ENCODE assay signal across 16 cellular contexts in the genomic region with DNA sequence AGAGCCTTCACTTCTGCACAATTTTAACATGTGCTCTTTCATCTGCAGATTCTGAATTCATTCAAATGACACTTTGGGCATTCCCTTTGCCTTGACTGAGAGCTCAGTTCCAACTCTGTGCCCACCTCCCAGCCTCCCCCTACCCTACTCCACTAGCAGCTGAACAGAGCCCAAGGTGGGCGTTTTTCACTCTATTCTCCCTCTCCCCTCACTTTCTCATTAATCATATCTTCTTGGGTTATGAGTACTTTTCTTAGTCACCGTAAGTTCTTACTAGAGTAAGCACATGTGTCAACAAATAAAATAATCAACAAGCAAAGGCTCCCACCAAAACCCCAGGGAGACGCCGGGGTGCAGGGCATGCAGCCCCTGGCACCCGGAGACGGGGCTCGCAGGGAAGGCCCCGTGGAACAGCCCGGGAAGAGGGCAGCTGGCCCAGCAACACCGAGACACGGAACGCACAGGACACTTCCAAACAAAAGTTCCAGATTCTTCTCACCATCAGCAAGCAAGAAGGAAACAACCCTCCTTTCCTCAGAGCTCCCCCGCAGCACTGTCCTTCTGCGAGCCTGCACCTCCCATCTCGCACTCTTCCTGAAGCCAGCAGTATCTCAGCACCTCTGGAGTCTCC. TPM values are rescaled to one million over a fixed set of nuclear protein-coding genes. Genes with fewer than 3 reads are reported as not detected.
A peak's percentile ranks its signal among the peaks of the same experiment; 100 is the strongest.
DNase-seq lines count a peak whose midpoint lies in the region; ATAC-seq, FAIRE-seq and TF ChIP-seq lines count a peak whose summit lies in the region.
"Had no signal": no experiment of that assay in that cellular context is flagged by ENCODE, and none has a peak within 500 bp of the region (broad histone marks: within the 10 kb centered on the region; RNA-seq: fewer than 3 reads in every experiment).

No MANE protein-coding gene starts in this region.

- CTCF ChIA-PET in Calu3 (lab: Charles Lee) (no interaction called here), activated B cell treated with CpG ODN at 0.5 μM for 24 hours (lab: Charles Lee) (no interaction called here)

- H3K27ac Mint-ChIP-seq in Calu3 (ENCODE audit: unreplicated experiment), result peak overlapping the region; percentile 66
- peak overlapping the region; percentile 83 for H3K27ac Mint-ChIP-seq in activated B cell treated with CpG ODN at 0.5 μM for 24 hours

- H3K9me3 ChIP-seq in BLaER1 (peaks cover 18% of the 10 kb centered on the region), iPS-20b (ENCODE audit: insufficient read depth, low read depth, low read length) (no peaks in the 10 kb centered on the region)
- H3K9me3 ChIP-seq: stomach had no signal

- H3K27me3 Mint-ChIP-seq in Calu3 (ENCODE audit: unreplicated experiment), result no peaks in the 10 kb centered on the region
- no peaks in the 10 kb centered on the region for H3K27me3 Mint-ChIP-seq in activated B cell treated with CpG ODN at 0.5 μM for 24 hours

- peaks cover 89% of the 10 kb centered on the region for H4K20me1 ChIP-seq in BLaER1

- TF ChIP-seq POLR2A in GM12891 (IDR thresholded peaks at IDR 0.05; ENCODE audit: low read depth, low read length), result no peak

- peaks cover 68% of the 10 kb centered on the region for H3K4me1 Mint-ChIP-seq in Calu3 (ENCODE audit: low read depth, unreplicated experiment)
- H3K4me1 Mint-ChIP-seq in activated B cell treated with CpG ODN at 0.5 μM for 24 hours, result peaks cover 42% of the 10 kb centered on the region

- H3K36me3 ChIP-seq in BLaER1 (peaks cover 23% of the 10 kb centered on the region; the same call in 1 of the 2 replicates), iPS-20b (ENCODE audit: insufficient read depth, low read depth, low read length) (no peaks in the 10 kb centered on the region)
- H3K36me3 ChIP-seq: cardiac muscle cell, SJCRH30, stomach had no signal

- no peak for TF ChIP-seq CTCF in Calu3 (IDR thresholded peaks at IDR 0.05; ENCODE audit: unreplicated experiment)
- no peak for TF ChIP-seq CTCF in activated B cell treated with CpG ODN at 0.5 μM for 24 hours (IDR thresholded peaks at IDR 0.05)

- DNase-seq in Calu3 (no peak), activated B cell treated with CpG ODN at 0.5 μM for 24 hours (no peak), GM12891 (ENCODE audit: insufficient read length, low spot score) (no peak), T-helper 9 cell (no peak), GM19239 (ENCODE audit: insufficient read length, low spot score) (no peak)
- DNase-seq: GOT3; left cardiac atrium; NCI-H2081; NK-92 treated with Interleukin-12 subunit alpha and Interleukin-12 subunit beta, amount 100 ng/mL, for 24 hours; retina; SJCRH30; stomach had no signal

- no peak overlapping the region for H3K4me3 ChIP-seq in BLaER1
- no peak overlapping the region for H3K4me3 ChIP-seq in iPS-20b (ENCODE audit: low read length)
- H3K4me3 ChIP-seq: cardiac muscle cell, SJCRH30, stomach had no signal

- H3K27me3 ChIP-seq in BLaER1, result no peaks in the 10 kb centered on the region
- H3K27me3 ChIP-seq in iPS-20b (ENCODE audit: insufficient read depth, low read length), result no peaks in the 10 kb centered on the region
- H3K27me3 ChIP-seq: cardiac muscle cell, SJCRH30, stomach had no signal

- no TSS peak for BruUV-seq in Calu3 (replicated peaks; lab: Mats Ljungman, UMichigan)

- H3K36me3 Mint-ChIP-seq in Calu3 (ENCODE audit: insufficient read depth, unreplicated experiment) (peaks cover 12% of the 10 kb centered on the region), activated B cell treated with CpG ODN at 0.5 μM for 24 hours (ENCODE audit: low read depth) (no peaks in the 10 kb centered on the region)

- no peak overlapping the region for H3K4me2 ChIP-seq in BLaER1

- no peak for FAIRE-seq in GM12891 (lab: Jason Lieb, UNC)
- no peak for FAIRE-seq in GM19239 (lab: Jason Lieb, UNC)

- H3K9me3 Mint-ChIP-seq in Calu3 (ENCODE audit: low read depth, unreplicated experiment), result no peaks in the 10 kb centered on the region
- H3K9me3 Mint-ChIP-seq in activated B cell treated with CpG ODN at 0.5 μM for 24 hours, result no peaks in the 10 kb centered on the region

- H3K9ac ChIP-seq in BLaER1 (peak overlapping the region; percentile 3; the same call in 1 of the 2 replicates), iPS-20b (ENCODE audit: low read depth, low read length) (0 out of 2 replicates have a peak overlapping the region, but pooled peaks have one; percentile 10)

- intact Hi-C loops in Calu3 (cut with micrococcal nuclease; ENCODE audit: unreplicated experiment) (no loop called here), activated B cell treated with CpG ODN at 0.5 μM for 24 hours (cut with micrococcal nuclease) (no loop called here)

- peaks cover 62% of the 10 kb centered on the region for H3K4me1 ChIP-seq in BLaER1
- H3K4me1 ChIP-seq in iPS-20b (ENCODE audit: insufficient read depth, low read length), result peaks cover 16% of the 10 kb centered on the region; the same call in 1 of the 2 replicates
- H3K4me1 ChIP-seq: SJCRH30 had no signal

- POLR2A ChIA-PET in activated B cell treated with CpG ODN at 0.5 μM for 24 hours (lab: Charles Lee), result no interaction called here

- H3K27ac ChIP-seq in BLaER1 (no peak overlapping the region), iPS-20b (ENCODE audit: low read length) (no peak overlapping the region)
- H3K27ac ChIP-seq: C4-2B, cardiac muscle cell, SJCRH30 had no signal

- H3K4me3 Mint-ChIP-seq in Calu3 (ENCODE audit: low read depth, unreplicated experiment), result no peak overlapping the region
- H3K4me3 Mint-ChIP-seq in activated B cell treated with CpG ODN at 0.5 μM for 24 hours, result peak overlapping the region; percentile 28

- no peak for ATAC-seq in activated B cell treated with CpG ODN at 0.5 μM for 24 hours (ENCODE audit: low read depth)
- ATAC-seq: left cardiac atrium had no signal

TF ChIP-seq in GM12891, 5 proteins besides CTCF, POLR2A, EP300 and RAD21:
- TF ChIP-seq TAF1 (IDR thresholded peaks at IDR 0.05; ENCODE audit: low read depth, low read length) (no peak), SPI1 (IDR thresholded peaks at IDR 0.05; ENCODE audit: low read depth, low read length) (no peak), POU2F2 (IDR thresholded peaks at IDR 0.05; ENCODE audit: low read depth, low read length) (no peak)

RNA-seq across cellular contexts. Expression of a gene that starts 34.1 kb away (rescaled TPM):
- 64.3 and 65.2 TPM in 2 replicates for total RNA-seq in Calu3 (2022)
- total RNA-seq in activated B cell treated with CpG ODN at 0.5 μM for 24 hours, result 24.9 and 26.9 TPM in 2 replicates
- 8.1 TPM for polyA plus RNA-seq in GM12891 (2012; ENCODE audit: low read depth, missing spikeins)
